21 cellular contexts compared by ENCODE assay signal in genomic region chr17:61700252-61700651, GRCh38.
"Had no signal": no experiment of that assay in that cellular context is flagged by ENCODE, and none has a peak within 500 bp of the region (broad histone marks: within the 10 kb centered on the region; RNA-seq: fewer than 3 reads in every experiment).

No MANE protein-coding gene starts in this region.

- H3K36me3 Mint-ChIP-seq: stimulated activated effector memory CD8-positive, alpha-beta T cell treated with anti-CD3 and anti-CD28 coated beads, Interleukin-12 subunit alpha, Interleukin-12 subunit beta, amount 100 ng/mL, for 72 hours had no signal

- H3K27ac ChIP-seq: esophagus muscularis mucosa, foreskin keratinocyte, hepatocyte, suprapubic skin, thyroid gland, uterus had no signal

- H3K27me3 ChIP-seq: esophagus muscularis mucosa, foreskin keratinocyte, hepatocyte, suprapubic skin, thyroid gland, uterus had no signal

- H3K36me3 ChIP-seq: esophagus muscularis mucosa, suprapubic skin, thyroid gland, uterus had no signal

- H3K4me2 ChIP-seq: hepatocyte, smooth muscle cell had no signal

- H3K4me1 Mint-ChIP-seq: endodermal cell; natural killer cell; neural crest cell; stimulated activated effector memory CD8-positive, alpha-beta T cell treated with anti-CD3 and anti-CD28 coated beads, Interleukin-12 subunit alpha, Interleukin-12 subunit beta, amount 100 ng/mL, for 72 hours had no signal

- ATAC-seq: foreskin keratinocyte; left colon; mucosa of descending colon; natural killer cell; right cardiac atrium; stimulated activated effector memory CD8-positive, alpha-beta T cell treated with anti-CD3 and anti-CD28 coated beads, Interleukin-12 subunit alpha, Interleukin-12 subunit beta, amount 100 ng/mL, for 72 hours; stimulated activated naive CD8-positive, alpha-beta T cell treated with anti-CD3 and anti-CD28 coated beads, Interleukin-15, Interleukin-2, amounts not matched to agents 100 U/mL and 50 U/mL, for 24 hours had no signal

- H3K4me3 ChIP-seq: esophagus muscularis mucosa, hepatocyte, mucosa of descending colon, smooth muscle cell, suprapubic skin, thyroid gland, uterus had no signal

- H3K27ac Mint-ChIP-seq: endodermal cell; natural killer cell; stimulated activated effector memory CD8-positive, alpha-beta T cell treated with anti-CD3 and anti-CD28 coated beads, Interleukin-12 subunit alpha, Interleukin-12 subunit beta, amount 100 ng/mL, for 72 hours; type B pancreatic cell had no signal

- DNase-seq: effector CD4-positive, alpha-beta T cell; endodermal cell; foreskin keratinocyte; left colon; mucosa of descending colon; natural killer cell; posterior cingulate gyrus; right cardiac atrium; stimulated activated CD4-positive, alpha-beta T cell treated with anti-CD3 and anti-CD28 coated beads, Interleukin-2, amount 100 ng/mL, for 48 hours; stimulated activated CD8-positive, alpha-beta memory T cell treated with anti-CD3 and anti-CD28 coated beads, Interleukin-4, amount 100 ng/mL, for 48 hours; stimulated activated naive CD8-positive, alpha-beta T cell treated with anti-CD3 and anti-CD28 coated beads, Interleukin-15, Interleukin-2, amounts not matched to agents 100 U/mL and 50 U/mL, for 24 hours; thyroid gland; uterus had no signal

- H3K79me2 ChIP-seq: hepatocyte had no signal

- H3K4me3 Mint-ChIP-seq: endodermal cell; natural killer cell; neural crest cell; stimulated activated effector memory CD8-positive, alpha-beta T cell treated with anti-CD3 and anti-CD28 coated beads, Interleukin-12 subunit alpha, Interleukin-12 subunit beta, amount 100 ng/mL, for 72 hours; type B pancreatic cell had no signal

- H3K4me1 ChIP-seq: esophagus muscularis mucosa, foreskin keratinocyte, suprapubic skin, thyroid gland, uterus had no signal

- FAIRE-seq: colon had no signal

- H3K9me3 ChIP-seq: thyroid gland had no signal

- H3K27me3 Mint-ChIP-seq: type B pancreatic cell had no signal

- H2AFZ ChIP-seq: hepatocyte had no signal
